Comparison of ENCODE assay signal across 22 cellular contexts in the genomic region with DNA sequence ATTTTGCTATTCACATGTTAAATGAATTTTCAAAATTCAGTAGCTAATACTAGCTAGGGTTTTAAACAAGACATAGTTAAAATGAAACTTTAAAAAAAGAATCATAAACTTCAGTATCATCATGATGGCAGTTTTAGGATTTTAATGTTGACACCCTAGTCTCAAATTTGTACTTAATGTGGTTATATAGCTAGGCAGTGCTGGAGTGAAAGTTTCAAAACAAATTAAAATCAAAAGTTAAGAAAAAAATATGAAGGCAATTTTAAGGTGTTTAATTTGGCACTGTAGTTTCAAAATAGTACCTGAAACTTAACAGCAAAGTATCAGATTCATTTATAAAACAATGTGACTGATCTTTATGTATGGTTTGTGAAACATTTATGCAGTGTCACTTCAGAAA. TPM values are rescaled to one million over a fixed set of nuclear protein-coding genes. Genes with fewer than 3 reads are reported as not detected.
"Had no signal": no experiment of that assay in that cellular context is flagged by ENCODE, and none has a peak within 500 bp of the region (broad histone marks: within the 10 kb centered on the region; RNA-seq: fewer than 3 reads in every experiment).

No MANE protein-coding gene starts in this region.

- ATAC-seq: HepG2, SK-N-SH treated with all-trans-retinoic acid at 6 μM for 48 hours had no signal

- FAIRE-seq: HepG2, RCC 7860 had no signal

- DNase-seq: IMR-90, KG1, MV-4-11, NCI-H1048, NCI-H1105, NCI-H1417, NCI-H1436 treated with DMSO at 0.1 percent for 48 hours, NCI-H1694, NCI-H187 treated with DMSO at 0.1 percent for 48 hours, NCI-H2029 treated with DMSO at 0.1 percent for 48 hours, NCI-H2171 treated with DMSO at 0.1 percent for 48 hours, NCI-H345, NCI-H446 treated with DMSO at 0.1 percent for 48 hours, NCI-H510A treated with DMSO at 0.1 percent for 48 hours, NCI-H526, RPMI8226, SHP77 had no signal

RNA-seq across cellular contexts. Expression of a gene that starts 19.3 kb away (rescaled TPM):
- total RNA-seq: HT1080, MCF 10A had no signal

RNA-seq across cellular contexts. Expression of a gene that starts 33.8 kb away (rescaled TPM):
- total RNA-seq: MCF 10A had no signal

RNA-seq across cellular contexts. Expression of a gene that starts 34.2 kb away (rescaled TPM):
- total RNA-seq: HT1080, MCF 10A had no signal
